ENCODE assay signal across 10 cellular contexts in the genomic region with DNA sequence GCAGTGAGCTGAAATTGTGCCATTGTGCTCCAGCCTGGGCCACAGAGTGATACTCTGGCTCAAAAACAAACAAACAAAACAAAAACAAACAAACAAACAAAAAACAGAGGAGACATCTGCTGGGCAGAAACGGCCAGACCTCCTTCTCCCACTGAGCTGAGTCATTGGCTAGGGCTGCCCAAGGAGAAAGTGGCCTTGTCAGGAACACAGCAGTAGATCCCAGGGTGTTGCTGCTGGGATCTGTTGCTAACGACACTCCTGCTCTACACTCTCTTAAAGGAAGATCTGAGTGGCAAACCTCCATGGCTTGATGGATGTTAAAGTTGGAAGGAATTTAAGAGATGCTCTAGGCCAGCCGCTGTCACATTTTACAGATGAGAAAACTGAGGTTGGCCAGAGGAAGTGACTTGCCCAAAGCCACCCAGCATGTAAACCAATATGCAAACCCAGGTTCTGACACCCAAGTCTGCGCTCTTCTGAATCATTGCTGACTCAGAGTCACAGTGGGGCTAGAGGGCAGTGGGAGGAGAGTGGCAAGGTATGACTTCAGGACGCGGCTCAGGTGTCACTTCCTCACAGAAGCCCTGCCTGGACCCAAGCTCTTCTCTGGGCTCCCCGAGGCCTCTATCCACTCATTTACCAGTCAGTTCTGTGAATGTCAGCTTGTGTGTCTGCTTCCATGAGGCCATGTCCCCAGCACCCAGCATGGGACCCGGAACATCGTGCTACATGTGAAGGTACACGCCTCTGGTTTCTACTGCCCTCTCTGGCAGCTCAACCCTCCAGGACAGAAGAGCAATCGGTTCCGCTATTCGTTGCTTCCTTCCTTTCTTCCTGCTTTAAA. TPM values are rescaled to one million over a fixed set of nuclear protein-coding genes. Genes with fewer than 3 reads are reported as not detected.
DNase-seq lines count a peak whose midpoint lies in the region; ATAC-seq and TF ChIP-seq lines count a peak whose summit lies in the region.
"Had no signal": no experiment of that assay in that cellular context is flagged by ENCODE, and none has a peak within 500 bp of the region (broad histone marks: within the 10 kb centered on the region; RNA-seq: fewer than 3 reads in every experiment).

No MANE protein-coding gene starts in this region.

- CTCF ChIA-PET in WTC11 (lab: Charles Lee): interaction anchor here (0.8 to 2.6 kb wide), 8 partner anchors 17 to 169 kb away, joined by 3 to 14 read pairs (median 4); no protein-coding TSS in a partner anchor

- no peaks in the 10 kb centered on the region for H3K36me3 Mint-ChIP-seq in T-helper 17 cell (ENCODE audit: low read depth)
- H3K36me3 Mint-ChIP-seq in WTC11: no peaks in the 10 kb centered on the region

- DNase-seq in A172 (ENCODE audit: low spot score) (peak; percentile 62), T-helper 17 cell (no peak), lung microvascular endothelial cell (ENCODE audit: low read depth in 2 of 2) (peak; percentile 36 to 68), WTC11 (ENCODE audit: low spot score) (no peak), amniotic stem cell (lab: John Stamatoyannopoulos, UW) (no peak), SJCRH30 (no peak)

- H3K27me3 Mint-ChIP-seq in T-helper 17 cell (no peaks in the 10 kb centered on the region), WTC11 (ENCODE audit: low read depth) (peaks cover 2% of the 10 kb centered on the region; the same call in 1 of the 2 replicates)

- in situ Hi-C loops in GM18951 (cut with MboI; ENCODE audit: low sequenced_read_pairs, unreplicated experiment): no loop called here

- H3K4me3 ChIP-seq in SJCRH30: no peak overlapping the region
- H3K4me3 ChIP-seq: adrenal gland had no signal

- H3K27ac ChIP-seq in SJCRH30: no peak overlapping the region
- H3K27ac ChIP-seq: adrenal gland, parathyroid adenoma had no signal

- H3K27ac Mint-ChIP-seq in T-helper 17 cell (peak overlapping the region; percentile 90), WTC11 (no peak overlapping the region)

- peak; percentile 72 for ATAC-seq in HG03095 (IDR thresholded peaks at IDR 0.05; ENCODE audit: unreplicated experiment)
- peak; percentile 66 for ATAC-seq in T-helper 17 cell
- no peak for ATAC-seq in WTC11

- no peaks in the 10 kb centered on the region; the same call in 1 of the 2 replicates for H3K27me3 ChIP-seq in SJCRH30
- H3K27me3 ChIP-seq: adrenal gland had no signal

- H3K36me3 ChIP-seq in SJCRH30: no peaks in the 10 kb centered on the region
- H3K36me3 ChIP-seq: adrenal gland had no signal

- no peaks in the 10 kb centered on the region for H3K4me1 ChIP-seq in SJCRH30
- H3K4me1 ChIP-seq: adrenal gland, parathyroid adenoma had no signal

- no peak for TF ChIP-seq CTCF in WTC11 (IDR thresholded peaks at IDR 0.05)

- H3K4me1 Mint-ChIP-seq in T-helper 17 cell: peaks cover 25% of the 10 kb centered on the region
- peaks cover 3% of the 10 kb centered on the region for H3K4me1 Mint-ChIP-seq in WTC11

- POLR2A ChIA-PET in WTC11 (lab: Charles Lee): interaction anchor here (1.2 kb wide), 1 partner anchor 37 kb away, joined by 3 read pairs; no protein-coding TSS in a partner anchor

- no peaks in the 10 kb centered on the region for H3K9me3 Mint-ChIP-seq in WTC11

- H3K4me3 Mint-ChIP-seq in T-helper 17 cell (no peak overlapping the region), WTC11 (no peak overlapping the region)

- H3K9me3 ChIP-seq in T-helper 17 cell (ENCODE audit: control insufficient read depth, low read length, poor library complexity, severe bottlenecking): no peaks in the 10 kb centered on the region
- no peaks in the 10 kb centered on the region for H3K9me3 ChIP-seq in SJCRH30 (replicated peaks)
- H3K9me3 ChIP-seq: adrenal gland had no signal

- peak; percentile 44 for TF ChIP-seq POLR2A in GM18951 (IDR thresholded peaks at IDR 0.05; ENCODE audit: extremely low read depth, insufficient read depth, insufficient read length)

TF ChIP-seq in WTC11, 78 proteins besides CTCF, POLR2A, EP300 and RAD21:
- no peak for TF ChIP-seq ZMAT4 (CRISPR knock-in tag; IDR thresholded peaks at IDR 0.05)
- no peak for TF ChIP-seq ZNF219 (CRISPR knock-in tag; IDR thresholded peaks at IDR 0.05; ENCODE audit: borderline replicate concordance)
- no peak for TF ChIP-seq NR1H2 (CRISPR knock-in tag; IDR thresholded peaks at IDR 0.05)
- TF ChIP-seq ZNF512 (CRISPR knock-in tag; IDR thresholded peaks at IDR 0.05; ENCODE audit: borderline replicate concordance): no peak
- no peak for TF ChIP-seq ZNF396 (CRISPR knock-in tag; IDR thresholded peaks at IDR 0.05; ENCODE audit: borderline replicate concordance)
- TF ChIP-seq FOXP1 (CRISPR knock-in tag; IDR thresholded peaks at IDR 0.05; ENCODE audit: borderline replicate concordance): no peak
- no peak for TF ChIP-seq FOXK1 (CRISPR knock-in tag; IDR thresholded peaks at IDR 0.05)
- TF ChIP-seq MYBL2 (CRISPR knock-in tag; IDR thresholded peaks at IDR 0.05): no peak
- TF ChIP-seq AR (CRISPR knock-in tag; IDR thresholded peaks at IDR 0.05): no peak
- TF ChIP-seq TEAD1 (CRISPR knock-in tag; IDR thresholded peaks at IDR 0.05): no peak
- TF ChIP-seq, protein P1, sequence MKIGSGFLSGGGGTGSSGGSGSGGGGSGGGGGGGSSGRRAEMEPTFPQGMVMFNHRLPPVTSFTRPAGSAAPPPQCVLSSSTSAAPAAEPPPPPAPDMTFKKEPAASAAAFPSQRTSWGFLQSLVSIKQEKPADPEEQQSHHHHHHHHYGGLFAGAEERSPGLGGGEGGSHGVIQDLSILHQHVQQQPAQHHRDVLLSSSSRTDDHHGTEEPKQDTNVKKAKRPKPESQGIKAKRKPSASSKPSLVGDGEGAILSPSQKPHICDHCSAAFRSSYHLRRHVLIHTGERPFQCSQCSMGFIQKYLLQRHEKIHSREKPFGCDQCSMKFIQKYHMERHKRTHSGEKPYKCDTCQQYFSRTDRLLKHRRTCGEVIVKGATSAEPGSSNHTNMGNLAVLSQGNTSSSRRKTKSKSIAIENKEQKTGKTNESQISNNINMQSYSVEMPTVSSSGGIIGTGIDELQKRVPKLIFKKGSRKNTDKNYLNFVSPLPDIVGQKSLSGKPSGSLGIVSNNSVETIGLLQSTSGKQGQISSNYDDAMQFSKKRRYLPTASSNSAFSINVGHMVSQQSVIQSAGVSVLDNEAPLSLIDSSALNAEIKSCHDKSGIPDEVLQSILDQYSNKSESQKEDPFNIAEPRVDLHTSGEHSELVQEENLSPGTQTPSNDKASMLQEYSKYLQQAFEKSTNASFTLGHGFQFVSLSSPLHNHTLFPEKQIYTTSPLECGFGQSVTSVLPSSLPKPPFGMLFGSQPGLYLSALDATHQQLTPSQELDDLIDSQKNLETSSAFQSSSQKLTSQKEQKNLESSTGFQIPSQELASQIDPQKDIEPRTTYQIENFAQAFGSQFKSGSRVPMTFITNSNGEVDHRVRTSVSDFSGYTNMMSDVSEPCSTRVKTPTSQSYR (CRISPR knock-in tag; IDR thresholded peaks at IDR 0.05): no peak
- no peak for TF ChIP-seq SOX15 (CRISPR knock-in tag; IDR thresholded peaks at IDR 0.05)

RNA-seq across cellular contexts. Expression of gene GDPD5, which starts 11.3 kb away (rescaled TPM):
- total RNA-seq in A172 (2014; rRNA removed; shearing (Covaris generic)): 33.7 and 49.4 TPM in 2 replicates
- 100 to 1,000 TPM in 1 of 2 donors, 10 to 100 TPM in 1; 77.3 to 108 TPM for total RNA-seq in T-helper 17 cell
- 14.2 and 15.9 TPM in 2 replicates for total RNA-seq in lung microvascular endothelial cell
- 4.7 to 12.2 TPM (median 5.3 TPM) in 3 replicates for total RNA-seq in WTC11 (2021)
- 4.0 and 5.8 TPM in 2 replicates for total RNA-seq in SJCRH30 (2014; rRNA removed; shearing (Covaris generic))

RNA-seq across cellular contexts. Expression of gene SERPINH1, which starts 25.0 kb away (rescaled TPM):
- total RNA-seq in A172 (2014; rRNA removed; shearing (Covaris generic)): 387 and 394 TPM in 2 replicates
- 1 to 10 TPM; 3.5 to 3.6 TPM for total RNA-seq in T-helper 17 cell
- total RNA-seq in lung microvascular endothelial cell: 211 and 279 TPM in 2 replicates
- 411 to 478 TPM (median 473 TPM) in 3 replicates for total RNA-seq in WTC11 (2021)
- total RNA-seq in SJCRH30 (2014; rRNA removed; shearing (Covaris generic)): 133 and 146 TPM in 2 replicates

Comparison
In these comparisons a context has a peak if more than half of its experiments do, and no peak if none do; other contexts are left out.
1. DNase-seq: peak in A172 (single experiment) and lung microvascular endothelial cell (2 of 2); none in T-helper 17 cell (0 of 3), WTC11 (single experiment), amniotic stem cell (single experiment) and SJCRH30 (0 of 2).
2. RNA of gene SERPINH1, which starts 25.0 kb away (total RNA-seq): 411 to 478 TPM in WTC11, 387 to 394 TPM in A172, 211 to 279 TPM in lung microvascular endothelial cell and 133 to 146 TPM in SJCRH30; 3.5 to 3.6 TPM in T-helper 17 cell; every median in the first group is over 10 times any median in the second.